Comparison of ENCODE assay signal across 12 cellular contexts in genomic region chr11:71911986-71912340, GRCh38. TPM values are rescaled to one million over a fixed set of nuclear protein-coding genes. Genes with fewer than 3 reads are reported as not detected.
DNase-seq lines count a peak whose midpoint lies in the region; ATAC-seq and TF ChIP-seq lines count a peak whose summit lies in the region.
"Not testable (repeated sequence)": the region's sequence is repeated elsewhere in the genome, so short reads cannot be mapped to it uniquely, and the experiment has no call there.
"Had no signal": no experiment of that assay in that cellular context is flagged by ENCODE, and none has a peak within 500 bp of the region (broad histone marks: within the 10 kb centered on the region; RNA-seq: fewer than 3 reads in every experiment).

No MANE protein-coding gene starts in this region.

- not testable (repeated sequence) for H3K27me3 ChIP-seq in Caco-2 (replicated peaks; ENCODE audit: control insufficient read depth, insufficient read depth, low read length); PC-9 (ENCODE audit: insufficient read depth, low read depth)

- H3K4me3 Mint-ChIP-seq in Caco-2 (ENCODE audit: unreplicated experiment), result peak overlapping the region; percentile 44
- not testable (repeated sequence) for H3K4me3 Mint-ChIP-seq in activated CD4-positive, alpha-beta memory T cell treated with anti-CD3 and anti-CD28 coated beads for 36 hours; activated T-helper 1 cell treated with anti-CD3 and anti-CD28 coated beads, Interleukin-12 subunit alpha, Interleukin-12 subunit beta, Interleukin-2, Interleukin-4 antibody, amounts not matched to agents 30 ng/mL and 10 ng/mL and 1 ng/mL, durations not matched to agents 14 hours and 24 hours and 36 hours; memory B cell; stimulated activated memory B cell treated with anti-CD40 and anti-IgM and Interleukin-4, amounts not matched to agents 10 μg/mL and 1 μg/mL and 100 μg/mL, for 72 hours

- not testable (repeated sequence) for H3K27me3 Mint-ChIP-seq in Caco-2 (ENCODE audit: insufficient read depth, unreplicated experiment); activated CD4-positive, alpha-beta memory T cell treated with anti-CD3 and anti-CD28 coated beads for 36 hours; activated T-helper 1 cell treated with anti-CD3 and anti-CD28 coated beads, Interleukin-12 subunit alpha, Interleukin-12 subunit beta, Interleukin-2, Interleukin-4 antibody, amounts not matched to agents 30 ng/mL and 10 ng/mL and 1 ng/mL, durations not matched to agents 14 hours and 24 hours and 36 hours (ENCODE audit: insufficient read depth); memory B cell; stimulated activated memory B cell treated with anti-CD40 and anti-IgM and Interleukin-4, amounts not matched to agents 10 μg/mL and 1 μg/mL and 100 μg/mL, for 72 hours

- H3K36me3 Mint-ChIP-seq in Caco-2 (ENCODE audit: insufficient read depth, unreplicated experiment) (peaks cover 39% of the 10 kb centered on the region), memory B cell (peaks cover 32% of the 10 kb centered on the region)
- peaks cover 52% of the 10 kb centered on the region for H3K36me3 Mint-ChIP-seq in activated CD4-positive, alpha-beta memory T cell treated with anti-CD3 and anti-CD28 coated beads for 36 hours
- H3K36me3 Mint-ChIP-seq in activated T-helper 1 cell treated with anti-CD3 and anti-CD28 coated beads, Interleukin-12 subunit alpha, Interleukin-12 subunit beta, Interleukin-2, Interleukin-4 antibody, amounts not matched to agents 30 ng/mL and 10 ng/mL and 1 ng/mL, durations not matched to agents 14 hours and 24 hours and 36 hours (ENCODE audit: low read depth), result peaks cover 36% of the 10 kb centered on the region
- peaks cover 5 to 26% of the 10 kb centered on the region in 2 donors for H3K36me3 Mint-ChIP-seq in activated naive CD4-positive, alpha-beta T cell treated with anti-CD3 and anti-CD28 coated beads, Interleukin-2, amount 50 U/mL, for 72 hours
- peaks cover 52% of the 10 kb centered on the region for H3K36me3 Mint-ChIP-seq in stimulated activated memory B cell treated with anti-CD40 and anti-IgM and Interleukin-4, amounts not matched to agents 10 μg/mL and 1 μg/mL and 100 μg/mL, for 72 hours

- not testable (repeated sequence) for H3K9me3 Mint-ChIP-seq in Caco-2 (ENCODE audit: unreplicated experiment); activated CD4-positive, alpha-beta memory T cell treated with anti-CD3 and anti-CD28 coated beads for 36 hours; activated T-helper 1 cell treated with anti-CD3 and anti-CD28 coated beads, Interleukin-12 subunit alpha, Interleukin-12 subunit beta, Interleukin-2, Interleukin-4 antibody, amounts not matched to agents 30 ng/mL and 10 ng/mL and 1 ng/mL, durations not matched to agents 14 hours and 24 hours and 36 hours; activated naive CD4-positive, alpha-beta T cell treated with anti-CD3 and anti-CD28 coated beads, Interleukin-2, amount 50 U/mL, for 72 hours; memory B cell; stimulated activated memory B cell treated with anti-CD40 and anti-IgM and Interleukin-4, amounts not matched to agents 10 μg/mL and 1 μg/mL and 100 μg/mL, for 72 hours

- DNase-seq in Caco-2, result peak; percentile 50 to 52
- DNase-seq in PC-9, result peak in 1 of 2 experiments; percentile 38
- not testable (repeated sequence) for DNase-seq in activated CD4-positive, alpha-beta memory T cell treated with anti-CD3 and anti-CD28 coated beads for 36 hours; activated T-helper 1 cell treated with anti-CD3 and anti-CD28 coated beads, Interleukin-12 subunit alpha, Interleukin-12 subunit beta, Interleukin-2, Interleukin-4 antibody, amounts not matched to agents 30 ng/mL and 10 ng/mL and 1 ng/mL, durations not matched to agents 14 hours and 24 hours and 36 hours (ENCODE audit: low spot score); activated naive CD4-positive, alpha-beta T cell treated with anti-CD3 and anti-CD28 coated beads, Interleukin-2, amount 50 U/mL, for 72 hours (ENCODE audit: low spot score in 2 of 2); memory B cell (ENCODE audit: low spot score in 2 of 2)

- not testable (repeated sequence) for H2AFZ ChIP-seq in PC-9

- TF ChIP-seq CTCF in Caco-2 (IDR thresholded peaks at IDR 0.05; ENCODE audit: insufficient read depth in 1 of 2, low read depth in 1 of 2, low read length in 1 of 2, severe bottlenecking in 1 of 2, unreplicated experiment in 1 of 2); PC-9 (conservative IDR thresholded peaks at IDR 0.05): not testable (repeated sequence)

- H3K4me1 ChIP-seq in Caco-2 (peaks cover 40% of the 10 kb centered on the region), PC-9 (replicated peaks; ENCODE audit: insufficient read depth) (peaks cover 11% of the 10 kb centered on the region)

- peak overlapping the region; percentile 9; the same call in 1 of the 2 replicates for H3K4me2 ChIP-seq in PC-9

- H3K27ac ChIP-seq in PC-9, result not testable (repeated sequence)

- H4K20me1 ChIP-seq in PC-9 (ENCODE audit: insufficient read depth), result not testable (repeated sequence)

- not testable (repeated sequence) for H3F3A ChIP-seq in PC-9 (ENCODE audit: insufficient read depth, low read depth)

- POLR2A ChIA-PET in Caco-2 (lab: Charles Lee); PC-9 (lab: Charles Lee; ENCODE audit: unreplicated experiment); activated CD4-positive, alpha-beta memory T cell treated with anti-CD3 and anti-CD28 coated beads for 36 hours (lab: Charles Lee): not testable (repeated sequence)

- CTCF ChIA-PET in Caco-2 (lab: Charles Lee), result interaction anchor here (1.1 kb wide), 2 partner anchors 16 to 113 kb away, joined by 3 to 8 read pairs; partner anchors contain the start of genes RNF121 and XNDC1N
- CTCF ChIA-PET in PC-9 (lab: Charles Lee), result not testable (repeated sequence)
- CTCF ChIA-PET in activated CD4-positive, alpha-beta memory T cell treated with anti-CD3 and anti-CD28 coated beads for 36 hours (lab: Charles Lee), result interaction anchor here (0.7 to 1.2 kb wide), 8 partner anchors 8 to 187 kb away, joined by 3 to 14 read pairs (median 4); partner anchors contain the start of genes RNF121 and XNDC1N

- H3K4me1 Mint-ChIP-seq in Caco-2 (ENCODE audit: low read depth, unreplicated experiment), result peaks cover 29% of the 10 kb centered on the region
- H3K4me1 Mint-ChIP-seq in activated CD4-positive, alpha-beta memory T cell treated with anti-CD3 and anti-CD28 coated beads for 36 hours (ENCODE audit: low read depth), result peaks cover 28% of the 10 kb centered on the region
- peaks cover 22% of the 10 kb centered on the region for H3K4me1 Mint-ChIP-seq in activated T-helper 1 cell treated with anti-CD3 and anti-CD28 coated beads, Interleukin-12 subunit alpha, Interleukin-12 subunit beta, Interleukin-2, Interleukin-4 antibody, amounts not matched to agents 30 ng/mL and 10 ng/mL and 1 ng/mL, durations not matched to agents 14 hours and 24 hours and 36 hours (ENCODE audit: low read depth)
- not testable (repeated sequence) for H3K4me1 Mint-ChIP-seq in memory B cell
- peaks cover 11% of the 10 kb centered on the region for H3K4me1 Mint-ChIP-seq in stimulated activated memory B cell treated with anti-CD40 and anti-IgM and Interleukin-4, amounts not matched to agents 10 μg/mL and 1 μg/mL and 100 μg/mL, for 72 hours

- not testable (repeated sequence) for H3K9me2 ChIP-seq in PC-9 (ENCODE audit: insufficient read depth)

- ATAC-seq in activated naive CD4-positive, alpha-beta T cell treated with anti-CD3 and anti-CD28 coated beads, Interleukin-2, amount 50 U/mL, for 72 hours; memory B cell (ENCODE audit: low read depth); stimulated activated memory B cell treated with anti-CD40 and anti-IgM and Interleukin-4, amounts not matched to agents 10 μg/mL and 1 μg/mL and 100 μg/mL, for 72 hours: not testable (repeated sequence)

- not testable (repeated sequence) for H3K79me2 ChIP-seq in PC-9 (ENCODE audit: low read depth)

- not testable (repeated sequence) for H3K4me3 ChIP-seq in Caco-2 (ENCODE audit: low read depth, low read length); PC-9

- not testable (repeated sequence) for H3K36me3 ChIP-seq in Caco-2 (ENCODE audit: control insufficient read depth, insufficient read depth, low read length); PC-9 (ENCODE audit: low read depth)

- intact Hi-C loops in Caco-2 (cut with micrococcal nuclease; ENCODE audit: unreplicated experiment), result loop anchor here (1.0 to 2.0 kb wide), 3 partner anchors 16 to 47 kb away; partner anchors contain the start of gene XNDC1N
- intact Hi-C loops in PC-9 (cut with micrococcal nuclease; ENCODE audit: unreplicated experiment), result not testable (repeated sequence)
- intact Hi-C loops in activated CD4-positive, alpha-beta memory T cell treated with anti-CD3 and anti-CD28 coated beads for 36 hours (cut with micrococcal nuclease), result loop anchor here (1.0 to 5.0 kb wide), 2 partner anchors 16 to 65 kb away; partner anchors contain the start of gene XNDC1N
- intact Hi-C loops in activated T-helper 1 cell treated with anti-CD3 and anti-CD28 coated beads, Interleukin-12 subunit alpha, Interleukin-12 subunit beta, Interleukin-2, Interleukin-4 antibody, amounts not matched to agents 30 ng/mL and 10 ng/mL and 1 ng/mL, durations not matched to agents 14 hours and 24 hours and 36 hours (cut with micrococcal nuclease), result loop anchor here (1.0 kb wide), 2 partner anchors 16 to 50 kb away; partner anchors contain the start of gene XNDC1N

- H3K9me3 ChIP-seq in Caco-2; PC-9 (ENCODE audit: insufficient read depth, low read depth): not testable (repeated sequence)

- H3K27ac Mint-ChIP-seq in Caco-2 (ENCODE audit: unreplicated experiment) (peak overlapping the region; percentile 78), memory B cell (peak overlapping the region; percentile 72)
- peak overlapping the region; percentile 75 for H3K27ac Mint-ChIP-seq in activated CD4-positive, alpha-beta memory T cell treated with anti-CD3 and anti-CD28 coated beads for 36 hours
- H3K27ac Mint-ChIP-seq in activated T-helper 1 cell treated with anti-CD3 and anti-CD28 coated beads, Interleukin-12 subunit alpha, Interleukin-12 subunit beta, Interleukin-2, Interleukin-4 antibody, amounts not matched to agents 30 ng/mL and 10 ng/mL and 1 ng/mL, durations not matched to agents 14 hours and 24 hours and 36 hours, result peak overlapping the region; percentile 85
- peak overlapping the region; percentile 23 to 31 for H3K27ac Mint-ChIP-seq in activated naive CD4-positive, alpha-beta T cell treated with anti-CD3 and anti-CD28 coated beads, Interleukin-2, amount 50 U/mL, for 72 hours
- H3K27ac Mint-ChIP-seq in stimulated activated memory B cell treated with anti-CD40 and anti-IgM and Interleukin-4, amounts not matched to agents 10 μg/mL and 1 μg/mL and 100 μg/mL, for 72 hours, result peak overlapping the region; percentile 75

- not testable (repeated sequence) for BruUV-seq in Caco-2 (replicated peaks; lab: Mats Ljungman, UMichigan); PC-9 (replicated peaks; lab: Mats Ljungman, UMichigan)

RNA-seq across cellular contexts. Expression of gene XNDC1N, which starts 16.4 kb away (rescaled TPM):
- total RNA-seq in Caco-2 (2022), result 25.5 and 32.1 TPM in 2 replicates
- 19.3 and 23.4 TPM in 2 replicates for total RNA-seq in PC-9 (2021)
- total RNA-seq in activated CD4-positive, alpha-beta memory T cell treated with anti-CD3 and anti-CD28 coated beads for 36 hours, result 10 to 100 TPM; 12.4 to 13.2 TPM
- 20.9 and 21.5 TPM in 2 replicates for total RNA-seq in activated T-helper 1 cell treated with anti-CD3 and anti-CD28 coated beads, Interleukin-12 subunit alpha, Interleukin-12 subunit beta, Interleukin-2, Interleukin-4 antibody, amounts not matched to agents 30 ng/mL and 10 ng/mL and 1 ng/mL, durations not matched to agents 14 hours and 24 hours and 36 hours
- 10 to 100 TPM; 14.0 to 21.8 TPM for total RNA-seq in activated naive CD4-positive, alpha-beta T cell treated with anti-CD3 and anti-CD28 coated beads, Interleukin-2, amount 50 U/mL, for 72 hours

RNA-seq across cellular contexts. Expression of gene RNF121, which starts 16.9 kb away (rescaled TPM):
- 146 and 153 TPM in 2 replicates for total RNA-seq in Caco-2 (2022)
- 40.5 and 41.2 TPM in 2 replicates for total RNA-seq in PC-9 (2021)
- total RNA-seq in activated CD4-positive, alpha-beta memory T cell treated with anti-CD3 and anti-CD28 coated beads for 36 hours, result 10 to 100 TPM; 34.9 to 37.1 TPM
- total RNA-seq in activated T-helper 1 cell treated with anti-CD3 and anti-CD28 coated beads, Interleukin-12 subunit alpha, Interleukin-12 subunit beta, Interleukin-2, Interleukin-4 antibody, amounts not matched to agents 30 ng/mL and 10 ng/mL and 1 ng/mL, durations not matched to agents 14 hours and 24 hours and 36 hours, result 65.8 and 70.3 TPM in 2 replicates
- 10 to 100 TPM; 32.2 to 44.6 TPM for total RNA-seq in activated naive CD4-positive, alpha-beta T cell treated with anti-CD3 and anti-CD28 coated beads, Interleukin-2, amount 50 U/mL, for 72 hours

RNA-seq across cellular contexts. Expression of gene DEFB131B, which starts 33.7 kb away (rescaled TPM):
- not detected in 2 replicates for total RNA-seq in Caco-2 (2022)
- total RNA-seq in PC-9 (2021), result not detected in 2 replicates
- not detected for total RNA-seq in activated CD4-positive, alpha-beta memory T cell treated with anti-CD3 and anti-CD28 coated beads for 36 hours
- total RNA-seq in activated T-helper 1 cell treated with anti-CD3 and anti-CD28 coated beads, Interleukin-12 subunit alpha, Interleukin-12 subunit beta, Interleukin-2, Interleukin-4 antibody, amounts not matched to agents 30 ng/mL and 10 ng/mL and 1 ng/mL, durations not matched to agents 14 hours and 24 hours and 36 hours, result not detected in 2 replicates
- not detected for total RNA-seq in activated naive CD4-positive, alpha-beta T cell treated with anti-CD3 and anti-CD28 coated beads, Interleukin-2, amount 50 U/mL, for 72 hours
- total RNA-seq: A673; CD8-positive, alpha-beta T cell; H1; HFFc6; HT1080 had no signal

Comparison
In these comparisons a context has a peak if more than half of its experiments do, and no peak if none do; other contexts are left out.
1. H3K27ac Mint-ChIP-seq: peak in every context shown above with its lines; median percentile 85 in activated T-helper 1 cell treated with anti-CD3 and anti-CD28 coated beads, Interleukin-12 subunit alpha, Interleukin-12 subunit beta, Interleukin-2, Interleukin-4 antibody, amounts not matched to agents 30 ng/mL and 10 ng/mL and 1 ng/mL, durations not matched to agents 14 hours and 24 hours and 36 hours; 78 in Caco-2; 75 in activated CD4-positive, alpha-beta memory T cell treated with anti-CD3 and anti-CD28 coated beads for 36 hours; 75 in stimulated activated memory B cell treated with anti-CD40 and anti-IgM and Interleukin-4, amounts not matched to agents 10 μg/mL and 1 μg/mL and 100 μg/mL, for 72 hours; 72 in memory B cell; 27 in activated naive CD4-positive, alpha-beta T cell treated with anti-CD3 and anti-CD28 coated beads, Interleukin-2, amount 50 U/mL, for 72 hours.